Comparison of ENCODE assay signal across 1 cellular context in genomic region chr21:31145271-31145801, GRCh38.
TF ChIP-seq lines count a peak whose summit lies in the region.

No MANE protein-coding gene starts in this region.

TF ChIP-seq in IMR-90, 13 proteins besides CTCF, POLR2A, EP300 and RAD21:
- TF ChIP-seq CEBPB (IDR thresholded peaks at IDR 0.05; ENCODE audit: low read depth, low read length): no peak
- no peak for TF ChIP-seq CHD1 (IDR thresholded peaks at IDR 0.05; ENCODE audit: low read depth, low read length)
- no peak for TF ChIP-seq NFE2L2 (IDR thresholded peaks at IDR 0.05; ENCODE audit: low read depth, low read length)
TF ChIP-seq in IMR-90: peak in this region for 0.
